1 cellular context compared by ENCODE assay signal in the genomic region with DNA sequence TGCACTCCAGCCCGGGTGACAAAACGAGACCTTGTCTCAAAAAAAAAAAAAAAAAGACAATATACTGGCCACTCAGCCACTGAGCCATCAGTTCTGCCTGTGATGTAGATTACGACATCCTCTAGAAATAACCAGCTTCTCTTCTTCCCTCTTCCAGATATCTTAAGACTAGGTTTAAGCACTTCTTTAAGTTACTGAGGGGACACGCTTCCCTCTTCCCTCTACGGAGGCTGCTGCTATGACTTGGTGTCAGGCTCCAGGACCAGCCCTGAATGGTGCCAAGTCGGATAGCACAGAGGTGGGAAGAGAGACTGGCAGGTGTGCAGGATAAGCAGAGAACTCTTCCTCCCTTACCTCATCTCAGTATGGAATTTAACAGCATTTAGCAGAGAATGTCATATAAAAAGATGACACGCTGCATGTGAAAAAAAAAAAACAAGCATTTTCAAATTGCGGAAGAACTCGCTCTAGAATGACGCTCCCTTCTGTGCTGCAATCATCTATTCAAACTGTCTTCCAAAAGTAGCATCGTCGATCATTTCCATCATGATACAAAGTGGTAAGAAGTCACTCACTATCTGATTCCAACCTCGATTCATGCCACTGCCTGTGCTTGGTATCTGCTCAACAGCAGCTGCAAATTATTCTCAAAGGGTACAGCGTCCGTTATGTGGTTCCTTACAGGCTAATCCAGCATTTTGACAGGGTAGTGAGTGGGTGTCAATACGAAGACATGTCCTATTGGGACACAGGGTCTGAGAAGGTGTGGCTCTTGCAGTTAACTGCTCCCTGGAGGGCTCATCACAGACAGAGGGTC.
TF ChIP-seq lines count a peak whose summit lies in the region.

No MANE protein-coding gene starts in this region.

TF ChIP-seq in IMR-90, 13 proteins besides CTCF, POLR2A, EP300 and RAD21:
- TF ChIP-seq CHD1 (IDR thresholded peaks at IDR 0.05; ENCODE audit: low read depth, low read length) (no peak), CEBPB (IDR thresholded peaks at IDR 0.05; ENCODE audit: low read depth, low read length) (peak; percentile 27; the same call in 1 of the 2 replicates), RFX5 (IDR thresholded peaks at IDR 0.05; ENCODE audit: low read depth, low read length) (no peak)
